Comparison of ENCODE assay signal across 15 cellular contexts in the genomic region with DNA sequence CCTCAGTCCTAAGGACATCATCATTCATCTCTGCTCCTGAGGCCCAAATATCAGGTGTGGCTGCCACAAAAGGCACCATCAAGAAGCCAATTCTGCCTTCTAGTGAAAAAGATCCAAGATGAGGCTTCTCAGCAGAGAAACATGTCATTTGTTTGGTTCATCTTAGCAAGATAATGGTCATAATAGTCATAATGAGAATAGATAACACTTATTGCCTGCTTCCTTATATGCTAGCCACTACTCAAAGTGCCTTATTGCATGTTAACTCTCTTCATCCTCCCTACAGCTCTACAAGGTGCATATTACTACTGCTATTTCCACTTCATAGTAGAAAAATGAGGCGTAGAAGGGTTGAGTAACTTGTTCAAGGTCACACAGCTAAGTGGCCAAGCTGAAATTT. TPM values are rescaled to one million over a fixed set of nuclear protein-coding genes. Genes with fewer than 3 reads are reported as not detected.
DNase-seq lines count a peak whose midpoint lies in the region; ATAC-seq and TF ChIP-seq lines count a peak whose summit lies in the region.
"Had no signal": no experiment of that assay in that cellular context is flagged by ENCODE, and none has a peak within 500 bp of the region (broad histone marks: within the 10 kb centered on the region; RNA-seq: fewer than 3 reads in every experiment).

No MANE protein-coding gene starts in this region.

- H3K27ac ChIP-seq in Panc1 (ENCODE audit: low read length) (peak overlapping the region; percentile 62), gastroesophageal sphincter (peak overlapping the region; percentile 91 to 100 (median 96)), skeletal muscle tissue (ENCODE audit: low read depth, low read length) (peak overlapping the region; percentile 97)

- ATAC-seq in Panc1: no peak
- ATAC-seq in gastroesophageal sphincter: no peak
- no peak for ATAC-seq in activated naive CD4-positive, alpha-beta T cell treated with anti-CD3 and anti-CD28 coated beads, Interleukin-2, amount 50 U/mL, for 72 hours
- ATAC-seq: left colon had no signal

- H3K27me3 ChIP-seq in Panc1 (ENCODE audit: control insufficient read depth, insufficient read depth, low read length): no peaks in the 10 kb centered on the region
- H3K27me3 ChIP-seq in gastroesophageal sphincter: no peaks in the 10 kb centered on the region
- H3K27me3 ChIP-seq in skeletal muscle tissue (ENCODE audit: control insufficient read depth in 3 of 3, insufficient read depth in 3 of 3, low read length in 3 of 3): no peaks in the 10 kb centered on the region
- H3K27me3 ChIP-seq: BE2C, MG63 had no signal

- H3K27me3 Mint-ChIP-seq in CD14-positive monocyte (ENCODE audit: low read depth in 3 of 3): peaks cover 0 to 2% (median 1%) of the 10 kb centered on the region in 3 donors

- peak overlapping the region in 5 of 7 donors; percentile 6 to 99 (median 50) for H3K27ac Mint-ChIP-seq in CD14-positive monocyte
- no peak overlapping the region for H3K27ac Mint-ChIP-seq in activated naive CD4-positive, alpha-beta T cell treated with anti-CD3 and anti-CD28 coated beads, Interleukin-2, amount 50 U/mL, for 72 hours
- H3K27ac Mint-ChIP-seq: activated CD4-positive, alpha-beta T cell treated with anti-CD3 and anti-CD28 coated beads, Interleukin-2, amount 10 ng/mL, durations not matched to agents 24 days and 14 days had no signal

- CTCF ChIA-PET in Panc1 (lab: Charles Lee): no interaction called here

- in situ Hi-C loops in Panc1 (cut with HindIII; ENCODE audit: low pct_unique_long_range_greater_than_20kb, low sequenced_read_pairs): no loop called here

- H3K4me3 Mint-ChIP-seq in CD14-positive monocyte: no peak overlapping the region
- H3K4me3 Mint-ChIP-seq: activated CD4-positive, alpha-beta T cell treated with anti-CD3 and anti-CD28 coated beads, Interleukin-2, amount 10 ng/mL, durations not matched to agents 24 days and 14 days had no signal

- H3K36me3 Mint-ChIP-seq in CD14-positive monocyte: peaks cover 6 to 20% of the 10 kb centered on the region in 2 donors
- H3K36me3 Mint-ChIP-seq in activated naive CD4-positive, alpha-beta T cell treated with anti-CD3 and anti-CD28 coated beads, Interleukin-2, amount 50 U/mL, for 72 hours: no peaks in the 10 kb centered on the region

- DNase-seq in CD14-positive monocyte (ENCODE audit: low spot score) (no peak), Panc1 (ENCODE audit: low read depth, low spot score) (no peak), NCI-H510A treated with DMSO at 0.1 percent for 48 hours (lab: John Stamatoyannopoulos, UW) (no peak), activated gamma-delta T cell (lab: John Stamatoyannopoulos, UW) (no peak), NCI-H1105 treated with DMSO at 0.1 percent for 48 hours (lab: John Stamatoyannopoulos, UW) (no peak)
- DNase-seq in activated naive CD4-positive, alpha-beta T cell treated with anti-CD3 and anti-CD28 coated beads, Interleukin-2, amount 50 U/mL, for 72 hours (ENCODE audit: low spot score in 2 of 2): no peak
- DNase-seq: activated CD4-positive, alpha-beta T cell treated with anti-CD3 and anti-CD28 coated beads, Interleukin-2, amount 10 ng/mL, durations not matched to agents 24 days and 14 days; BE2C; glutamatergic neuron; left colon; MG63; NCI-H748 treated with DMSO at 0.1 percent for 48 hours; stimulated activated CD4-positive, alpha-beta T cell treated with anti-CD3 and anti-CD28 coated beads, Interleukin-12 subunit alpha, Interleukin-12 subunit beta, amount 100 ng/mL, for 4 hours had no signal

- no peak for TF ChIP-seq POLR2A in gastroesophageal sphincter (IDR thresholded peaks at IDR 0.05)

- H3K36me3 ChIP-seq in Panc1 (ENCODE audit: control insufficient read depth, insufficient read depth, low read length): no peaks in the 10 kb centered on the region
- no peaks in the 10 kb centered on the region for H3K36me3 ChIP-seq in gastroesophageal sphincter
- no peaks in the 10 kb centered on the region for H3K36me3 ChIP-seq in skeletal muscle tissue (ENCODE audit: control insufficient read depth in 3 of 3, insufficient read depth in 3 of 3, low read length in 3 of 3)
- H3K36me3 ChIP-seq: BE2C, MG63 had no signal

- H3K9me3 Mint-ChIP-seq in CD14-positive monocyte: peaks cover 0 to 2% (median 0%) of the 10 kb centered on the region in 7 donors
- H3K9me3 Mint-ChIP-seq in activated naive CD4-positive, alpha-beta T cell treated with anti-CD3 and anti-CD28 coated beads, Interleukin-2, amount 50 U/mL, for 72 hours: no peaks in the 10 kb centered on the region
- H3K9me3 Mint-ChIP-seq: activated CD4-positive, alpha-beta T cell treated with anti-CD3 and anti-CD28 coated beads, Interleukin-2, amount 10 ng/mL, durations not matched to agents 24 days and 14 days had no signal

- WGBS in gastroesophageal sphincter (ENCODE audit: low coverage in 1 of 2), 2 donors: 50 to 86% methylated on average over 1 of the region's 1 CpG

- peak overlapping the region in 2 of 3 donors; percentile 60 to 74 for H3K9ac ChIP-seq in skeletal muscle tissue (ENCODE audit: low read depth in 1 of 3, low read length in 3 of 3)

- no peaks in the 10 kb centered on the region for H3K9me3 ChIP-seq in Panc1 (ENCODE audit: control insufficient read depth, insufficient read depth, low read depth, low read length)
- no peaks in the 10 kb centered on the region for H3K9me3 ChIP-seq in gastroesophageal sphincter
- H3K9me3 ChIP-seq in skeletal muscle tissue (ENCODE audit: control insufficient read depth in 3 of 3, low read length in 3 of 3): no peaks in the 10 kb centered on the region
- H3K9me3 ChIP-seq: BE2C, MG63 had no signal

- POLR2A ChIA-PET in Panc1 (lab: Charles Lee): no interaction called here

- no TSS peak for BruUV-seq in Panc1 (replicated peaks; lab: Mats Ljungman, UMichigan)

- intact Hi-C loops in CD14-positive monocyte (cut with micrococcal nuclease): loop anchor here in 1 of 2 donors (5.0 kb wide), 2 partner anchors 62 to 92 kb away; partner anchors contain the start of genes CUEDC1 and VEZF1
- intact Hi-C loops in Panc1 (cut with micrococcal nuclease; ENCODE audit: unreplicated experiment): loop anchor here (10.0 kb wide), 1 partner anchor 60 kb away; no protein-coding TSS in a partner anchor

- H3K4me1 Mint-ChIP-seq in CD14-positive monocyte: peaks cover 88% of the 10 kb centered on the region

- TF ChIP-seq CTCF in CD14-positive monocyte (IDR thresholded peaks at IDR 0.05): no peak
- TF ChIP-seq CTCF in Panc1 (IDR thresholded peaks at IDR 0.05): no peak
- TF ChIP-seq CTCF in gastroesophageal sphincter (IDR thresholded peaks at IDR 0.05): no peak

- no peak for TF ChIP-seq EP300 in gastroesophageal sphincter (IDR thresholded peaks at IDR 0.05)

- no peak overlapping the region for H3K4me3 ChIP-seq in Panc1 (ENCODE audit: low read depth in 2 of 2, low read length in 2 of 2)
- no peak overlapping the region for H3K4me3 ChIP-seq in gastroesophageal sphincter
- H3K4me3 ChIP-seq in skeletal muscle tissue (ENCODE audit: low read length in 3 of 3): peak overlapping the region; percentile 2 to 46 (median 37)
- H3K4me3 ChIP-seq: MG63 had no signal

- H3K4me1 ChIP-seq in Panc1 (ENCODE audit: control insufficient read depth, insufficient read depth, low read length) (peaks cover 74% of the 10 kb centered on the region), gastroesophageal sphincter (peaks cover 19 to 100% (median 79%) of the 10 kb centered on the region in 3 donors), skeletal muscle tissue (ENCODE audit: control insufficient read depth in 3 of 3, insufficient read depth in 3 of 3, low read length in 3 of 3) (peaks cover 82 to 91% (median 85%) of the 10 kb centered on the region in 3 donors)

RNA-seq across cellular contexts. Expression of gene MRPS23, which starts 45.0 kb away (rescaled TPM):
- polyA plus RNA-seq in CD14-positive monocyte: 10 to 100 TPM; 32.7 to 40.6 TPM
- total RNA-seq in Panc1 (2021; ENCODE audit: unreplicated experiment) (85.4 TPM), gastroesophageal sphincter (10 to 100 TPM; 23.0 to 24.8 (median 24.5) TPM), skeletal muscle tissue (10.4 TPM)
- 76.8 TPM for polyA plus RNA-seq in Panc1 (2012; ENCODE audit: insufficient read length)
- total RNA-seq in activated naive CD4-positive, alpha-beta T cell treated with anti-CD3 and anti-CD28 coated beads, Interleukin-2, amount 50 U/mL, for 72 hours: 10 to 100 TPM; 43.1 to 57.7 TPM

Comparison
In these comparisons a context has a peak if more than half of its experiments do, and no peak if none do; other contexts are left out.
1. H3K27ac Mint-ChIP-seq: peak in CD14-positive monocyte (5 of 7); none in activated naive CD4-positive, alpha-beta T cell treated with anti-CD3 and anti-CD28 coated beads, Interleukin-2, amount 50 U/mL, for 72 hours (0 of 2).
2. H3K4me3 ChIP-seq: peak in skeletal muscle tissue (3 of 3); none in Panc1 (0 of 2) and gastroesophageal sphincter (0 of 2).
3. Peak in every context shown above with its lines, with median percentiles within 50 percentile points of each other: H3K27ac ChIP-seq.